ENCODE assay signal across 12 cellular contexts in the genomic region with DNA sequence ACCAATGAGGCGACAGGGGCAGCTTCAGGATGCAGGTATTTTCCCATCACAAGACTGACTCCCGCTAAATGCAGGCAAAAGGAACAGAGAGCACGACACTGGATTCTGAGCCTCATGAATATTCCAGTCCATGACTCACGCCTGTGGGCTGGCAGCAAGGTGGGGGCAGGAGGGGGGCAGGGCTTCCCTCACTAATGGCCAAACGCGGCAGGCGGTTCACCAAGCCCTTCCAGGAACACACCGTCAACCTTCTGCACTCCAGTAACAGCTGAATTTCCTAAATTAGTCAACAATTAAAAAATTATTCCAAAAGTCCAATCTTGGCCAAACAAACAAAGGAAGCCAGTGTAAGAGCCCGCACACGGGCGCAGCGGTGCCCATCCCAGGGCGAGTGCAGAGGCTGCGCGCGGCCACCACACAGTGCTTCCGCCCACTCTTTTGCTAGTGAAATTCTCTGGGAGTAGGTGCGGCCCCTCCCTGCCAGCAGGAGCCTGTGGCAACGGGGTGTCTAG. TPM values are rescaled to one million over a fixed set of nuclear protein-coding genes. Genes with fewer than 3 reads are reported as not detected.
DNase-seq lines count a peak whose midpoint lies in the region; TF ChIP-seq lines count a peak whose summit lies in the region.
"Had no signal": no experiment of that assay in that cellular context is flagged by ENCODE, and none has a peak within 500 bp of the region (broad histone marks: within the 10 kb centered on the region; RNA-seq: fewer than 3 reads in every experiment).

No MANE protein-coding gene starts in this region.

- H3K4me1 Mint-ChIP-seq in mesothelial cell of epicardium: peaks cover 61% of the 10 kb centered on the region

- TF ChIP-seq CTCF in AG09309 (IDR thresholded peaks at IDR 0.05; ENCODE audit: control insufficient read depth, insufficient read depth, low read depth, low read length, missing control alignments) (no peak), mesothelial cell of epicardium (IDR thresholded peaks at IDR 0.05; ENCODE audit: unreplicated experiment) (no peak)

- H3K4me3 Mint-ChIP-seq in mesothelial cell of epicardium: no peak overlapping the region

- 0 out of 2 replicates have a peak, but pooled peaks cover 2% of the 10 kb centered on the region for H3K36me3 ChIP-seq in MG63
- H3K36me3 ChIP-seq in effector memory CD4-positive, alpha-beta T cell (ENCODE audit: control insufficient read depth, insufficient read depth, low read length): no peaks in the 10 kb centered on the region
- H3K36me3 ChIP-seq: adrenal gland, left ventricle myocardium inferior had no signal

- TF ChIP-seq POLR2A in erythroblast (IDR thresholded peaks at IDR 0.05; ENCODE audit: low read length): no peak

- no peaks in the 10 kb centered on the region for H3K27me3 ChIP-seq in MG63
- H3K27me3 ChIP-seq in effector memory CD4-positive, alpha-beta T cell (replicated peaks; ENCODE audit: control insufficient read depth, insufficient read depth, low read length, poor library complexity, severe bottlenecking): no peaks in the 10 kb centered on the region
- H3K27me3 ChIP-seq: adrenal gland had no signal

- H3K4me1 ChIP-seq in effector memory CD4-positive, alpha-beta T cell (ENCODE audit: control insufficient read depth, insufficient read depth, low read length, poor library complexity, severe bottlenecking): no peaks in the 10 kb centered on the region

- H3K27ac ChIP-seq in effector memory CD4-positive, alpha-beta T cell (ENCODE audit: insufficient read depth, low read length, poor library complexity, severe bottlenecking): no peak overlapping the region
- H3K27ac ChIP-seq: left ventricle myocardium inferior, VCaP had no signal

- H3K36me3 Mint-ChIP-seq in mesothelial cell of epicardium: no peaks in the 10 kb centered on the region

- H3K4me3 ChIP-seq in AG09309 (ENCODE audit: control insufficient read depth, low read depth, low read length): no peak overlapping the region
- H3K4me3 ChIP-seq in MG63: no peak overlapping the region
- no peak overlapping the region for H3K4me3 ChIP-seq in effector memory CD4-positive, alpha-beta T cell (ENCODE audit: insufficient read depth, low read depth, low read length, poor library complexity, severe bottlenecking)
- H3K4me3 ChIP-seq: adrenal gland, left ventricle myocardium inferior had no signal

- DNase-seq in AG09309 (ENCODE audit: low read depth) (peak; percentile 23), MG63 (peak; percentile 54), dermis blood vessel endothelial cell (peak; percentile 34), midbrain (lab: John Stamatoyannopoulos, UW) (peak; percentile 48), erythroblast (lab: John Stamatoyannopoulos, UW) (no peak), mesothelial cell of epicardium (ENCODE audit: low spot score in 2 of 2, unreplicated experiment in 2 of 2) (no peak)
- no peak for DNase-seq in effector memory CD4-positive, alpha-beta T cell
- DNase-seq in central memory CD4-positive, alpha-beta T cell: no peak
- DNase-seq: COR-L47, left ventricle myocardium inferior had no signal

- H3K27ac Mint-ChIP-seq in mesothelial cell of epicardium: no peak overlapping the region

- H3K27me3 Mint-ChIP-seq in mesothelial cell of epicardium (ENCODE audit: low read depth): no peaks in the 10 kb centered on the region

- H3K9me3 ChIP-seq in MG63: no peaks in the 10 kb centered on the region
- H3K9me3 ChIP-seq in effector memory CD4-positive, alpha-beta T cell (ENCODE audit: control insufficient read depth, low read length): no peaks in the 10 kb centered on the region
- H3K9me3 ChIP-seq: adrenal gland, left ventricle myocardium inferior had no signal

- no peaks in the 10 kb centered on the region for H3K9me3 Mint-ChIP-seq in mesothelial cell of epicardium

RNA-seq across cellular contexts. Expression of a gene that starts 12.5 kb away (rescaled TPM):
- 5.0 and 6.3 TPM in 2 replicates for total RNA-seq in MG63 (2014; rRNA removed; shearing (Covaris generic); ENCODE audit: low replicate concordance)
- total RNA-seq in dermis blood vessel endothelial cell (2.2 and 2.8 TPM in 2 replicates), mesothelial cell of epicardium (24.6 to 27.5 TPM (median 25.0 TPM) in 3 replicates)

RNA-seq across cellular contexts. Expression of a gene that starts 29.5 kb away (rescaled TPM):
- total RNA-seq in MG63 (2014; rRNA removed; shearing (Covaris generic); ENCODE audit: low replicate concordance): not detected in 2 replicates
- not detected in 2 replicates for total RNA-seq in dermis blood vessel endothelial cell
- total RNA-seq in mesothelial cell of epicardium: not detected in 3 replicates
- total RNA-seq: adrenal gland, left ventricle myocardium inferior had no signal

RNA-seq across cellular contexts. Expression of a gene that starts 37.7 kb away (rescaled TPM):
- total RNA-seq in MG63 (2014; rRNA removed; shearing (Covaris generic); ENCODE audit: low replicate concordance): 83.9 and 87.1 TPM in 2 replicates
- total RNA-seq in dermis blood vessel endothelial cell (81.7 and 121 TPM in 2 replicates), mesothelial cell of epicardium (35.1 to 39.8 TPM (median 39.3 TPM) in 3 replicates)

Comparison
In these comparisons a context has a peak if more than half of its experiments do, and no peak if none do; other contexts are left out.
1. DNase-seq: peak in AG09309 (single experiment), MG63 (single experiment), dermis blood vessel endothelial cell (single experiment) and midbrain (single experiment); none in effector memory CD4-positive, alpha-beta T cell (0 of 3), erythroblast (0 of 2), mesothelial cell of epicardium (0 of 2) and central memory CD4-positive, alpha-beta T cell (single experiment).